Comparison of ENCODE assay signal across 1 cellular context in genomic region chr6:24145690-24146131, GRCh38.
TF ChIP-seq lines count a peak whose summit lies in the region.

No MANE protein-coding gene starts in this region.

TF ChIP-seq in HepG2, 621 proteins besides CTCF, POLR2A, EP300 and RAD21 (continued from another document and continues in another):
- TF ChIP-seq ZHX2 (IDR thresholded peaks at IDR 0.05; ENCODE audit: low read depth) (no peak; the same call in 1 of the 2 replicates), ZHX2 (CRISPR knock-in tag; IDR thresholded peaks at IDR 0.05; ENCODE audit: borderline replicate concordance) (no peak), DNMT1 (CRISPR knock-in tag; IDR thresholded peaks at IDR 0.05) (no peak), KLF6 (CRISPR knock-in tag; IDR thresholded peaks at IDR 0.05) (no peak), TFE3 (CRISPR knock-in tag; IDR thresholded peaks at IDR 0.05) (no peak), ZEB1 (IDR thresholded peaks at IDR 0.05; ENCODE audit: insufficient replicate concordance, low read depth) (no peak), NFRKB (IDR thresholded peaks at IDR 0.05) (no peak), ZNF234 (CRISPR knock-in tag; conservative IDR thresholded peaks at IDR 0.05) (no peak), DNMT3B (CRISPR knock-in tag; conservative IDR thresholded peaks at IDR 0.05) (no peak), ZNF350 (CRISPR knock-in tag; IDR thresholded peaks at IDR 0.05; ENCODE audit: borderline replicate concordance, low read depth) (no peak), ZNF839 (CRISPR knock-in tag; IDR thresholded peaks at IDR 0.05; ENCODE audit: borderline replicate concordance) (no peak), THAP9 (CRISPR knock-in tag; IDR thresholded peaks at IDR 0.05; ENCODE audit: borderline replicate concordance) (no peak), RXRB (CRISPR knock-in tag; IDR thresholded peaks at IDR 0.05; ENCODE audit: borderline replicate concordance) (peak; percentile 70; the same call in 1 of the 2 replicates), SRSF9 (IDR thresholded peaks at IDR 0.05; ENCODE audit: borderline replicate concordance, insufficient read depth, low read depth, low read length, poor library complexity, severe bottlenecking) (no peak), ZZZ3 (CRISPR knock-in tag; IDR thresholded peaks at IDR 0.05; ENCODE audit: borderline replicate concordance) (no peak), ZNF775 (CRISPR knock-in tag; IDR thresholded peaks at IDR 0.05; ENCODE audit: borderline replicate concordance) (no peak), SNAPC5 (CRISPR knock-in tag; IDR thresholded peaks at IDR 0.05; ENCODE audit: borderline replicate concordance) (no peak), RFX3 (CRISPR knock-in tag; IDR thresholded peaks at IDR 0.05) (no peak), ZBTB21 (CRISPR knock-in tag; IDR thresholded peaks at IDR 0.05) (no peak), ZNF337 (CRISPR knock-in tag; IDR thresholded peaks at IDR 0.05; ENCODE audit: borderline replicate concordance, low read depth) (no peak), ZNF296 (CRISPR knock-in tag; conservative IDR thresholded peaks at IDR 0.05) (no peak), IRF9 (CRISPR knock-in tag; IDR thresholded peaks at IDR 0.05; ENCODE audit: borderline replicate concordance) (no peak), ZNF503 (CRISPR knock-in tag; IDR thresholded peaks at IDR 0.05) (peak; percentile 76; the same call in 1 of the 2 replicates), ATF2 (CRISPR knock-in tag; IDR thresholded peaks at IDR 0.05) (no peak), ZNF431 (CRISPR knock-in tag; IDR thresholded peaks at IDR 0.05; ENCODE audit: borderline replicate concordance, low read depth) (no peak), ZNF572 (CRISPR knock-in tag; IDR thresholded peaks at IDR 0.05) (no peak), ZFP36 (IDR thresholded peaks at IDR 0.05; ENCODE audit: borderline replicate concordance, low read depth, low read length, partially characterized antibody) (no peak), MTA1 (CRISPR knock-in tag; IDR thresholded peaks at IDR 0.05; ENCODE audit: borderline replicate concordance) (0 out of 2 replicates have a peak, but pooled peaks have one; percentile 35), POLR2AphosphoS2 (IDR thresholded peaks at IDR 0.05; ENCODE audit: low read depth, low read length) (no peak), MNT (IDR thresholded peaks at IDR 0.05) (no peak), KDM4B (CRISPR knock-in tag; IDR thresholded peaks at IDR 0.05) (no peak; the same call in 1 of the 2 replicates), KAT7 (CRISPR knock-in tag; IDR thresholded peaks at IDR 0.05; ENCODE audit: borderline replicate concordance) (no peak), SP4 (CRISPR knock-in tag; IDR thresholded peaks at IDR 0.05) (peak; percentile 44; the same call in 1 of the 2 replicates), ATRX (CRISPR knock-in tag; IDR thresholded peaks at IDR 0.05; ENCODE audit: borderline replicate concordance) (no peak), ATF1 (CRISPR knock-in tag; IDR thresholded peaks at IDR 0.05) (no peak), ZNF710 (CRISPR knock-in tag; IDR thresholded peaks at IDR 0.05; ENCODE audit: borderline replicate concordance) (peak; percentile 71; the same call in 1 of the 2 replicates), MTF2 (CRISPR knock-in tag; IDR thresholded peaks at IDR 0.05; ENCODE audit: borderline replicate concordance) (no peak), ZNF543 (CRISPR knock-in tag; IDR thresholded peaks at IDR 0.05) (no peak), MBNL3 (CRISPR knock-in tag; conservative IDR thresholded peaks at IDR 0.05) (no peak), HNF4G (IDR thresholded peaks at IDR 0.05; ENCODE audit: borderline replicate concordance, low read depth, low read length) (peak; percentile 78), HNF4G (CRISPR knock-in tag; IDR thresholded peaks at IDR 0.05; ENCODE audit: borderline replicate concordance, low read depth) (no peak), PHF8 (CRISPR knock-in tag; IDR thresholded peaks at IDR 0.05) (no peak), ZSCAN21 (CRISPR knock-in tag; IDR thresholded peaks at IDR 0.05; ENCODE audit: borderline replicate concordance) (peak; percentile 73; the same call in 1 of the 2 replicates), TFDP1 (CRISPR knock-in tag; IDR thresholded peaks at IDR 0.05; ENCODE audit: borderline replicate concordance) (no peak)
